Comparison of ENCODE assay signal across 19 cellular contexts in the genomic region with DNA sequence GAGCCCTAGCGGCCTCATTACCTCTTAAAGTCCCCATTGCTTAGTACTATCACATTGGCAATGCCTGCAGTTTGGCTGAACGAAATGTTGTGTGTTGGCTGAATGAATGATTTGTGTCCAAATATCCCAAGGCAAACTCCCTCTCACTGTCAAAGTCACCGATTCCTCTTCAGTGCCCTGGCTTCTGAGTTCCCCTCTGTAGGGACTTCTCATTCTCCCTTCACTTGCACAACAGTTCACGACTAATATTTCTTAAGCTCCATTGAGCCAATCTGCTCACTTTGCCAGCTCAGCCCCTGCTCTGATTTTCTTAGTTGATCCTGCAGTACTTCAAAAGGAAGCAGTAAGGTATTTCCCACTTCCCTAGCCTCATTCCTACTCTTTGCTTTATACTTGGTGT. TPM values are rescaled to one million over a fixed set of nuclear protein-coding genes. Genes with fewer than 3 reads are reported as not detected.
DNase-seq lines count a peak whose midpoint lies in the region; ATAC-seq, FAIRE-seq and TF ChIP-seq lines count a peak whose summit lies in the region.
"Had no signal": no experiment of that assay in that cellular context is flagged by ENCODE, and none has a peak within 500 bp of the region (broad histone marks: within the 10 kb centered on the region; RNA-seq: fewer than 3 reads in every experiment).

No MANE protein-coding gene starts in this region.

- H3K36me3 ChIP-seq in right lobe of liver: no peaks in the 10 kb centered on the region
- H3K36me3 ChIP-seq in HepG2 (replicated peaks in 1 of 2; ENCODE audit: control insufficient read depth in 1 of 2, insufficient read depth in 2 of 2, low read length in 2 of 2): no peaks in the 10 kb centered on the region
- H3K36me3 ChIP-seq in trophoblast cell (ENCODE audit: control insufficient read depth in 1 of 2, insufficient read depth in 2 of 2, low read length in 2 of 2): no peaks in the 10 kb centered on the region
- H3K36me3 ChIP-seq: BLaER1, HAP-1 had no signal

- no TSS peak for BruUV-seq in HepG2 (replicated peaks; lab: Mats Ljungman, UMichigan)

- H3K14ac ChIP-seq in trophoblast cell (ENCODE audit: low read length): no peak overlapping the region

- no peak overlapping the region for H2BK5ac ChIP-seq in trophoblast cell (ENCODE audit: low read depth, low read length, poor library complexity)

- H3K9me3 ChIP-seq in right lobe of liver (no peaks in the 10 kb centered on the region), HepG2 (ENCODE audit: low read length) (no peaks in the 10 kb centered on the region), trophoblast cell (ENCODE audit: insufficient read depth, low read depth, low read length) (no peaks in the 10 kb centered on the region)
- H3K9me3 ChIP-seq: BLaER1, HAP-1 had no signal

- peaks cover 0 to 6% (median 0%) of the 10 kb centered on the region in 4 donors for H3K4me1 ChIP-seq in right lobe of liver
- H3K4me1 ChIP-seq in HepG2 (ENCODE audit: insufficient read depth, low read length): no peaks in the 10 kb centered on the region
- H3K4me1 ChIP-seq in trophoblast cell (ENCODE audit: control insufficient read depth in 1 of 2, insufficient read depth in 2 of 2, low read length in 2 of 2): no peaks in the 10 kb centered on the region
- H3K4me1 ChIP-seq: BLaER1, HAP-1 had no signal

- no peak overlapping the region for H2AK5ac ChIP-seq in trophoblast cell (ENCODE audit: low read length)

- H3K4me3 ChIP-seq in right lobe of liver (no peak overlapping the region), HepG2 (replicated peaks in 1 of 3; ENCODE audit: insufficient read depth in 1 of 3, low read depth in 2 of 3, low read length in 3 of 3) (no peak overlapping the region), trophoblast cell (ENCODE audit: low read depth, low read length) (no peak overlapping the region)
- H3K4me3 ChIP-seq: BLaER1, GM12878, HAP-1 had no signal

- in situ Hi-C loops in HepG2 (cut with HindIII; ENCODE audit: extremely low pct_ligation_motif_present, low pct_unique_long_range_greater_than_20kb): loop anchor here (25.0 kb wide), 1 partner anchor 366 kb away; no protein-coding TSS in a partner anchor

- H3K4me2 ChIP-seq in HepG2 (ENCODE audit: low read depth, low read length) (no peak overlapping the region), trophoblast cell (ENCODE audit: low read length) (no peak overlapping the region)
- H3K4me2 ChIP-seq: BLaER1 had no signal

- TF ChIP-seq EP300 in HepG2 (IDR thresholded peaks at IDR 0.05; ENCODE audit: low read depth in 2 of 2, low read length in 2 of 2): no peak
- TF ChIP-seq EP300 in HepG2 (CRISPR knock-in tag; IDR thresholded peaks at IDR 0.05; ENCODE audit: borderline replicate concordance): no peak

- TF ChIP-seq POLR2A in right lobe of liver (IDR thresholded peaks at IDR 0.05): no peak
- TF ChIP-seq POLR2A in HepG2 (IDR thresholded peaks at IDR 0.05; ENCODE audit: insufficient read depth in 1 of 2, low read depth in 2 of 2, low read length in 2 of 2): no peak

- no peak for DNase-seq in right lobe of liver
- DNase-seq in HepG2 (ENCODE audit: low spot score): no peak
- no peak for DNase-seq in left lobe of liver (ENCODE audit: low spot score)
- DNase-seq in trophoblast cell: no peak
- no peak for DNase-seq in D721Med (ENCODE audit: insufficient read length, low spot score)
- DNase-seq: 8988T; Calu3; CD4-positive, alpha-beta memory T cell; DMS 273 treated with DMSO at 0.1 percent for 48 hours; DMS53; DND-41; EL; GOT3 had no signal

- H3K27me3 ChIP-seq in right lobe of liver (no peaks in the 10 kb centered on the region), HepG2 (ENCODE audit: control insufficient read depth in 1 of 2, insufficient read depth in 2 of 2, low read length in 2 of 2) (no peaks in the 10 kb centered on the region), trophoblast cell (ENCODE audit: insufficient read depth, low read length) (no peaks in the 10 kb centered on the region)
- H3K27me3 ChIP-seq: BLaER1 had no signal

- no peak overlapping the region for H3K23ac ChIP-seq in trophoblast cell (ENCODE audit: low read length)

- 61% methylated on average over 4 of the region's 4 CpGs for WGBS in right lobe of liver (ENCODE audit: insufficient coverage, low coverage, low lambda C conversion rate, missing lambda C conversion rate)
- 11% methylated on average over 4 of the region's 4 CpGs for WGBS in HepG2 (ENCODE audit: low lambda C conversion rate)
- WGBS in trophoblast cell (ENCODE audit: extremely low coverage, insufficient coverage, insufficient read length): no CpG with 5 or more reads among the region's 4 CpGs

- no peak overlapping the region for H3K18ac ChIP-seq in trophoblast cell (ENCODE audit: low read length)

- no peak overlapping the region for H4K12ac ChIP-seq in trophoblast cell (ENCODE audit: low read depth, low read length)

- no peak for TF ChIP-seq RAD21 in HepG2 (CRISPR knock-in tag; IDR thresholded peaks at IDR 0.05)

- H3K27ac ChIP-seq in right lobe of liver: no peak overlapping the region
- no peak overlapping the region for H3K27ac ChIP-seq in HepG2 (ENCODE audit: extremely low read length, insufficient read depth, low read length)
- H3K27ac ChIP-seq in trophoblast cell (ENCODE audit: low read depth, low read length): no peak overlapping the region
- H3K27ac ChIP-seq: BLaER1 had no signal

- H3K79me1 ChIP-seq in trophoblast cell (ENCODE audit: low read length): no peaks in the 10 kb centered on the region

- H2BK120ac ChIP-seq in trophoblast cell (ENCODE audit: insufficient read depth, low read length, poor library complexity): no peak overlapping the region

- H2AFZ ChIP-seq in HepG2 (ENCODE audit: low read length) (no peak overlapping the region), trophoblast cell (ENCODE audit: insufficient read depth, low read length, poor library complexity) (no peak overlapping the region)

- CTCF ChIA-PET in HepG2 (lab: Yijun Ruan, JAX; ENCODE audit: low intra/inter-chr PET ratio, low total read pairs): no interaction called here

- peak; percentile 18 to 63 (median 40) for ATAC-seq in right lobe of liver
- no peak for ATAC-seq in HepG2
- peak; percentile 20 for ATAC-seq in left lobe of liver
- no peak for ATAC-seq in HG03280 (IDR thresholded peaks at IDR 0.05; ENCODE audit: unreplicated experiment)
- no peak for ATAC-seq in GM18867 (IDR thresholded peaks at IDR 0.05; ENCODE audit: unreplicated experiment)

- TF ChIP-seq CTCF in right lobe of liver (IDR thresholded peaks at IDR 0.05) (no peak), HepG2 (CRISPR knock-in tag; IDR thresholded peaks at IDR 0.05) (no peak), D721Med (IDR thresholded peaks at IDR 0.05; ENCODE audit: insufficient read depth, missing control alignments) (no peak)

- POLR2A ChIA-PET in HepG2 (lab: Yijun Ruan, JAX): no interaction called here

- no peak overlapping the region for H3K9ac ChIP-seq in HepG2 (ENCODE audit: insufficient read depth, low read depth, low read length)
- peak overlapping the region; percentile 64 for H3K9ac ChIP-seq in trophoblast cell (ENCODE audit: low read length)
- H3K9ac ChIP-seq: BLaER1 had no signal

- H4K8ac ChIP-seq in trophoblast cell (ENCODE audit: low read depth, low read length): no peak overlapping the region

- no peak overlapping the region for H3K4ac ChIP-seq in trophoblast cell (ENCODE audit: low read depth, low read length)

- no peaks in the 10 kb centered on the region for H4K20me1 ChIP-seq in HepG2 (ENCODE audit: insufficient read depth, low read length)
- H4K20me1 ChIP-seq: BLaER1 had no signal

- no peak overlapping the region for H2BK12ac ChIP-seq in trophoblast cell (ENCODE audit: low read length)

- intact Hi-C loops in right lobe of liver (cut with DNase I): no loop called here
- intact Hi-C loops in HepG2 (cut with micrococcal nuclease; ENCODE audit: unreplicated experiment): no loop called here

- FAIRE-seq in HepG2 (lab: Jason Lieb, UNC) (no peak), D721Med (lab: Jason Lieb, UNC) (no peak)
- FAIRE-seq: GM12878, GM19239 had no signal

- H3K79me2 ChIP-seq in HepG2 (ENCODE audit: insufficient read depth, low read length) (no peaks in the 10 kb centered on the region), trophoblast cell (ENCODE audit: control insufficient read depth, insufficient read depth, low read length, poor library complexity) (no peaks in the 10 kb centered on the region)

- H4K91ac ChIP-seq in trophoblast cell (ENCODE audit: low read depth, low read length): no peak overlapping the region

RNA-seq across cellular contexts. Expression of a gene that starts 21.9 kb away (rescaled TPM):
- 1 to 10 TPM; 2.5 to 6.1 (median 5.3) TPM for total RNA-seq in right lobe of liver
- 15.1 and 18.9 TPM in 2 replicates for total RNA-seq in HepG2 (2016; rRNA removed; fragmentation: Illumina TruSeq; extraction: Trizol)
- 8.3 and 8.8 TPM in 2 replicates for total RNA-seq in HepG2 (2016; cell fraction: cytosol; rRNA removed; fragmentation: Illumina TruSeq; extraction: Trizol; ENCODE audit: low read depth)
- 17.1 and 18.6 TPM in 2 replicates for total RNA-seq in HepG2 (2016; cell fraction: insoluble cytoplasmic fraction; rRNA removed; fragmentation: Illumina TruSeq; extraction: Trizol)
- total RNA-seq in HepG2 (2016; cell fraction: membrane; rRNA removed; fragmentation: Illumina TruSeq; extraction: Trizol): 16.1 and 16.7 TPM in 2 replicates
- total RNA-seq in HepG2 (2016; cell fraction: nucleus; rRNA removed; fragmentation: Illumina TruSeq; extraction: Trizol): 16.5 and 23.5 TPM in 2 replicates
- polyA plus RNA-seq in HepG2 (2011; rRNA removed): 5.7 and 5.8 TPM in 2 replicates
- 2.8 and 3.4 TPM in 2 replicates for polyA plus RNA-seq in HepG2 (2011; cell fraction: cytosol; rRNA removed)
- 4.9 and 7.8 TPM in 2 replicates for polyA plus RNA-seq in HepG2 (2011; cell fraction: nucleus; rRNA removed)
- polyA plus RNA-seq in HepG2 (2012): 3.6 and 4.9 TPM in 2 replicates
- polyA plus RNA-seq in HepG2 (2016; cell fraction: cytosol; fragmentation: Illumina TruSeq; extraction: Trizol; ENCODE audit: low read depth): 3.4 and 4.9 TPM in 2 replicates
- 14.5 and 15.8 TPM in 2 replicates for polyA plus RNA-seq in HepG2 (2016; cell fraction: insoluble cytoplasmic fraction; fragmentation: Illumina TruSeq; extraction: Trizol; ENCODE audit: low read depth)
- polyA plus RNA-seq in HepG2 (2016; cell fraction: membrane; fragmentation: Illumina TruSeq; extraction: Trizol; ENCODE audit: low read depth): 7.6 and 9.2 TPM in 2 replicates
- 13.4 and 16.5 TPM in 2 replicates for polyA plus RNA-seq in HepG2 (2016; cell fraction: nucleus; fragmentation: Illumina TruSeq; extraction: Trizol; ENCODE audit: insufficient read depth, low read depth)
- 4.9 and 8.6 TPM in 2 replicates for polyA minus RNA-seq in HepG2 (2011; rRNA and poly(A)+ RNA removed; ENCODE audit: low replicate concordance)
- 2.9 and 4.2 TPM in 2 replicates for polyA minus RNA-seq in HepG2 (2011; cell fraction: cytosol; rRNA and poly(A)+ RNA removed)
- polyA minus RNA-seq in HepG2 (2011; cell fraction: nucleus; rRNA and poly(A)+ RNA removed): 26.7 TPM in 2 replicates
- 5.1 TPM for total RNA-seq in left lobe of liver
- 5.8 and 6.4 TPM in 2 replicates for polyA plus RNA-seq in trophoblast cell (2013)

Comparison
In these comparisons a context has a peak if more than half of its experiments do, and no peak if none do; other contexts are left out.
1. ATAC-seq: peak in right lobe of liver (4 of 4) and left lobe of liver (single experiment); none in HepG2 (single experiment), HG03280 (single experiment) and GM18867 (single experiment).